ENCODE assay signal across 15 cellular contexts in genomic region chr16:89475144-89475543, GRCh38. TPM values are rescaled to one million over a fixed set of nuclear protein-coding genes. Genes with fewer than 3 reads are reported as not detected.
DNase-seq lines count a peak whose midpoint lies in the region; ATAC-seq and TF ChIP-seq lines count a peak whose summit lies in the region.
"Had no signal": no experiment of that assay in that cellular context is flagged by ENCODE, and none has a peak within 500 bp of the region (broad histone marks: within the 10 kb centered on the region; RNA-seq: fewer than 3 reads in every experiment).

No MANE protein-coding gene starts in this region.

- H3K27ac Mint-ChIP-seq in natural killer cell = peak overlapping the region in 1 of 2 donors; percentile 79
- no peak overlapping the region for H3K27ac Mint-ChIP-seq in natural killer cell treated with Interleukin-12 subunit alpha and Interleukin-12 subunit beta and Interleukin-15 and Interleukin-18, amount 100 ng/mL, for 72 hours
- H3K27ac Mint-ChIP-seq in activated CD4-positive, alpha-beta T cell treated with anti-CD3 and anti-CD28 coated beads, Interleukin-2, amount 10 ng/mL, durations not matched to agents 24 days and 14 days = no peak overlapping the region

- ATAC-seq in natural killer cell (no peak), RWPE2 (ENCODE audit: low read depth) (no peak), HG03432 (IDR thresholded peaks at IDR 0.05; ENCODE audit: unreplicated experiment) (no peak), HG03175 (IDR thresholded peaks at IDR 0.05; ENCODE audit: unreplicated experiment) (no peak)
- no peak for ATAC-seq in natural killer cell treated with Interleukin-12 subunit alpha and Interleukin-12 subunit beta and Interleukin-15 and Interleukin-18, amount 100 ng/mL, for 72 hours
- ATAC-seq: heart left ventricle had no signal

- no peak for TF ChIP-seq CTCF in natural killer cell (IDR thresholded peaks at IDR 0.05)
- no peak for TF ChIP-seq CTCF in RWPE2 (IDR thresholded peaks at IDR 0.05; ENCODE audit: poor library complexity, severe bottlenecking)
- no peak for TF ChIP-seq CTCF in fibroblast of lung (conservative IDR thresholded peaks at IDR 0.05 in 1 of 2, IDR thresholded peaks at IDR 0.05 in 1 of 2; ENCODE audit: low read depth in 1 of 2, low read length in 2 of 2)

- intact Hi-C loops in natural killer cell (cut with micrococcal nuclease) = no loop called here
- intact Hi-C loops in activated CD4-positive, alpha-beta T cell treated with anti-CD3 and anti-CD28 coated beads, Interleukin-2, amount 10 ng/mL, durations not matched to agents 24 days and 14 days (cut with micrococcal nuclease) = no loop called here

- H4K20me1 ChIP-seq in fibroblast of lung (ENCODE audit: control insufficient read depth, extremely low read depth, insufficient read depth, low read length) = peaks cover 8% of the 10 kb centered on the region

- H3K9me3 Mint-ChIP-seq in natural killer cell = no peaks in the 10 kb centered on the region
- H3K9me3 Mint-ChIP-seq in natural killer cell treated with Interleukin-12 subunit alpha and Interleukin-12 subunit beta and Interleukin-15 and Interleukin-18, amount 100 ng/mL, for 72 hours = no peaks in the 10 kb centered on the region
- H3K9me3 Mint-ChIP-seq in activated CD4-positive, alpha-beta T cell treated with anti-CD3 and anti-CD28 coated beads, Interleukin-2, amount 10 ng/mL, durations not matched to agents 24 days and 14 days = peaks cover 3% of the 10 kb centered on the region

- DNase-seq in natural killer cell (no peak), RWPE2 (ENCODE audit: low spot score) (no peak), fibroblast of lung (ENCODE audit: low read depth in 2 of 2) (peak in 1 of 2 donors; percentile 15), SIG-M5 (lab: John Stamatoyannopoulos, UW) (no peak)
- DNase-seq in natural killer cell treated with Interleukin-12 subunit alpha and Interleukin-12 subunit beta and Interleukin-15 and Interleukin-18, amount 100 ng/mL, for 72 hours (ENCODE audit: low spot score) = no peak
- DNase-seq in activated CD4-positive, alpha-beta T cell treated with anti-CD3 and anti-CD28 coated beads, Interleukin-2, amount 10 ng/mL, durations not matched to agents 24 days and 14 days = no peak
- DNase-seq: activated CD4-positive, alpha-beta T cell treated with anti-CD3 and anti-CD28 coated beads, Interleukin-2, amount 50 U/mL, for 48 hours; heart left ventricle; Kasumi-1; NCI-H1417 treated with DMSO at 0.1 percent for 48 hours had no signal

- H3K4me3 Mint-ChIP-seq in natural killer cell = peak overlapping the region; percentile 75
- H3K4me3 Mint-ChIP-seq in natural killer cell treated with Interleukin-12 subunit alpha and Interleukin-12 subunit beta and Interleukin-15 and Interleukin-18, amount 100 ng/mL, for 72 hours = no peak overlapping the region
- no peak overlapping the region for H3K4me3 Mint-ChIP-seq in activated CD4-positive, alpha-beta T cell treated with anti-CD3 and anti-CD28 coated beads, Interleukin-2, amount 10 ng/mL, durations not matched to agents 24 days and 14 days

- no peak overlapping the region for H3K9ac ChIP-seq in fibroblast of lung (ENCODE audit: insufficient read depth, low read length)
- H3K9ac ChIP-seq: parathyroid adenoma had no signal

- H3K27me3 Mint-ChIP-seq in natural killer cell (ENCODE audit: low read depth in 2 of 2) = no peaks in the 10 kb centered on the region
- no peaks in the 10 kb centered on the region for H3K27me3 Mint-ChIP-seq in natural killer cell treated with Interleukin-12 subunit alpha and Interleukin-12 subunit beta and Interleukin-15 and Interleukin-18, amount 100 ng/mL, for 72 hours
- H3K27me3 Mint-ChIP-seq in activated CD4-positive, alpha-beta T cell treated with anti-CD3 and anti-CD28 coated beads, Interleukin-2, amount 10 ng/mL, durations not matched to agents 24 days and 14 days = no peaks in the 10 kb centered on the region

- H3K4me1 Mint-ChIP-seq in natural killer cell = peaks cover 77 to 86% of the 10 kb centered on the region in 2 donors
- peaks cover 66 to 68% of the 10 kb centered on the region in 2 donors for H3K4me1 Mint-ChIP-seq in natural killer cell treated with Interleukin-12 subunit alpha and Interleukin-12 subunit beta and Interleukin-15 and Interleukin-18, amount 100 ng/mL, for 72 hours (ENCODE audit: low read depth in 2 of 2)
- H3K4me1 Mint-ChIP-seq in activated CD4-positive, alpha-beta T cell treated with anti-CD3 and anti-CD28 coated beads, Interleukin-2, amount 10 ng/mL, durations not matched to agents 24 days and 14 days = peaks cover 59% of the 10 kb centered on the region

- peak overlapping the region; percentile 88 for H3K27ac ChIP-seq in RWPE2 (ENCODE audit: poor library complexity, severe bottlenecking)
- H3K27ac ChIP-seq in fibroblast of lung (ENCODE audit: insufficient read depth, low read length) = peak overlapping the region; percentile 18
- H3K27ac ChIP-seq: heart left ventricle, HL-60, parathyroid adenoma, SK-N-MC had no signal

- H3K9me3 ChIP-seq in RWPE2 (ENCODE audit: severe bottlenecking) (no peaks in the 10 kb centered on the region), fibroblast of lung (ENCODE audit: control insufficient read depth, insufficient read depth, low read depth, low read length) (no peaks in the 10 kb centered on the region)
- H3K9me3 ChIP-seq: heart left ventricle had no signal

- H3K4me2 ChIP-seq in fibroblast of lung (ENCODE audit: extremely low read depth, insufficient read depth, low read length) = no peak overlapping the region

- no peaks in the 10 kb centered on the region for H3K36me3 Mint-ChIP-seq in natural killer cell
- no peaks in the 10 kb centered on the region for H3K36me3 Mint-ChIP-seq in natural killer cell treated with Interleukin-12 subunit alpha and Interleukin-12 subunit beta and Interleukin-15 and Interleukin-18, amount 100 ng/mL, for 72 hours
- H3K36me3 Mint-ChIP-seq in activated CD4-positive, alpha-beta T cell treated with anti-CD3 and anti-CD28 coated beads, Interleukin-2, amount 10 ng/mL, durations not matched to agents 24 days and 14 days (ENCODE audit: low read depth) = peaks cover 16% of the 10 kb centered on the region

- H3K79me2 ChIP-seq in fibroblast of lung (ENCODE audit: control insufficient read depth, insufficient read depth, low read length) = peaks cover 97% of the 10 kb centered on the region

- H2AFZ ChIP-seq in fibroblast of lung (ENCODE audit: low read length) = no peak overlapping the region
- H2AFZ ChIP-seq: parathyroid adenoma had no signal

- H3K27me3 ChIP-seq in RWPE2 (ENCODE audit: insufficient read depth, poor library complexity, severe bottlenecking) (no peaks in the 10 kb centered on the region), fibroblast of lung (ENCODE audit: control insufficient read depth, insufficient read depth, low read length) (no peaks in the 10 kb centered on the region)
- H3K27me3 ChIP-seq: heart left ventricle had no signal

- peaks cover 91% of the 10 kb centered on the region for H3K4me1 ChIP-seq in RWPE2 (ENCODE audit: insufficient read depth, poor library complexity, severe bottlenecking)
- H3K4me1 ChIP-seq in fibroblast of lung (ENCODE audit: control insufficient read depth, extremely low read depth, insufficient read depth, low read length) = peaks cover 19% of the 10 kb centered on the region

- peaks cover 23% of the 10 kb centered on the region for H3K36me3 ChIP-seq in RWPE2 (ENCODE audit: low read depth)
- no peaks in the 10 kb centered on the region for H3K36me3 ChIP-seq in fibroblast of lung (ENCODE audit: control insufficient read depth, insufficient read depth, low read length)
- H3K36me3 ChIP-seq: heart left ventricle had no signal

- H3K4me3 ChIP-seq in RWPE2 (ENCODE audit: severe bottlenecking) (no peak overlapping the region), fibroblast of lung (replicated peaks in 1 of 4; ENCODE audit: control extremely low read depth in 1 of 4, insufficient read depth in 1 of 4, low read depth in 3 of 4, low read length in 4 of 4) (no peak overlapping the region)
- H3K4me3 ChIP-seq: heart left ventricle, SK-N-MC had no signal

RNA-seq across cellular contexts. Expression of gene ANKRD11, which starts 15.2 kb away (rescaled TPM):
- total RNA-seq in natural killer cell (100 to 1,000 TPM; 230 to 299 (median 287) TPM), fibroblast of lung (39.8 and 71.2 TPM in 2 replicates)
- total RNA-seq in natural killer cell treated with Interleukin-12 subunit alpha and Interleukin-12 subunit beta and Interleukin-15 and Interleukin-18, amount 100 ng/mL, for 72 hours = 100 to 1,000 TPM; 197 to 320 TPM
- polyA plus RNA-seq in fibroblast of lung = 41.5 and 48.8 TPM in 2 replicates
- polyA plus RNA-seq in fibroblast of lung (2012) = 75.2 and 76.7 TPM in 2 replicates
- polyA minus RNA-seq in fibroblast of lung (ENCODE audit: low replicate concordance) = 102 and 109 TPM in 2 replicates
- total RNA-seq in activated CD4-positive, alpha-beta T cell treated with anti-CD3 and anti-CD28 coated beads, Interleukin-2, amount 10 ng/mL, durations not matched to agents 24 days and 14 days = 152 TPM in 2 replicates

RNA-seq across cellular contexts. Expression of gene SPG7, which starts 33.1 kb away (rescaled TPM):
- total RNA-seq in natural killer cell = 100 to 1,000 TPM; 142 to 195 (median 180) TPM
- total RNA-seq in natural killer cell treated with Interleukin-12 subunit alpha and Interleukin-12 subunit beta and Interleukin-15 and Interleukin-18, amount 100 ng/mL, for 72 hours = 100 to 1,000 TPM in 1 of 2 donors, 10 to 100 TPM in 1; 88.6 to 188 TPM
- 83.5 and 107 TPM in 2 replicates for total RNA-seq in fibroblast of lung
- 35.1 and 53.3 TPM in 2 replicates for polyA plus RNA-seq in fibroblast of lung
- 27.2 and 58.3 TPM in 2 replicates for polyA plus RNA-seq in fibroblast of lung (2012)
- polyA minus RNA-seq in fibroblast of lung (ENCODE audit: low replicate concordance) = 43.5 and 75.9 TPM in 2 replicates
- 109 and 110 TPM in 2 replicates for total RNA-seq in activated CD4-positive, alpha-beta T cell treated with anti-CD3 and anti-CD28 coated beads, Interleukin-2, amount 10 ng/mL, durations not matched to agents 24 days and 14 days
